16 cellular contexts compared by ENCODE assay signal in genomic region chr16:49849709-49850108, GRCh38. TPM values are rescaled to one million over a fixed set of nuclear protein-coding genes. Genes with fewer than 3 reads are reported as not detected.
DNase-seq lines count a peak whose midpoint lies in the region; TF ChIP-seq lines count a peak whose summit lies in the region.
"Had no signal": no experiment of that assay in that cellular context is flagged by ENCODE, and none has a peak within 500 bp of the region (broad histone marks: within the 10 kb centered on the region; RNA-seq: fewer than 3 reads in every experiment).

No MANE protein-coding gene starts in this region.

- H3K23ac ChIP-seq in trophoblast cell (ENCODE audit: low read length), result no peak overlapping the region

- no peak overlapping the region for H3K18ac ChIP-seq in trophoblast cell (ENCODE audit: low read length)

- peak overlapping the region; percentile 13 for H3K4me3 Mint-ChIP-seq in endodermal cell
- no peak overlapping the region for H3K4me3 Mint-ChIP-seq in T-helper 2 cell treated with Interferon-gamma antibody and Interleukin-4, amounts not matched to agents 5 μg/mL and 100 μg/mL, for 36 hours
- H3K4me3 Mint-ChIP-seq: T-helper 1 cell treated with Interleukin-12 subunit alpha and Interleukin-12 subunit beta and Interleukin-4 antibody, amounts not matched to agents 30 μg/mL and 1 μg/mL, for 36 hours had no signal

- no peaks in the 10 kb centered on the region for H3K36me3 ChIP-seq in endodermal cell (ENCODE audit: control insufficient read depth, insufficient read depth, low read length)
- peaks cover 5 to 6% of the 10 kb centered on the region in 2 experiments for H3K36me3 ChIP-seq in trophoblast cell (ENCODE audit: control insufficient read depth in 1 of 2, insufficient read depth in 2 of 2, low read length in 2 of 2)

- no peaks in the 10 kb centered on the region for H3K9me3 Mint-ChIP-seq in endodermal cell
- H3K9me3 Mint-ChIP-seq in T-helper 2 cell treated with Interferon-gamma antibody and Interleukin-4, amounts not matched to agents 5 μg/mL and 100 μg/mL, for 36 hours, result no peaks in the 10 kb centered on the region
- H3K9me3 Mint-ChIP-seq: CD8-positive, alpha-beta memory T cell; T-helper 1 cell treated with Interleukin-12 subunit alpha and Interleukin-12 subunit beta and Interleukin-4 antibody, amounts not matched to agents 30 μg/mL and 1 μg/mL, for 36 hours had no signal

- H2BK12ac ChIP-seq in trophoblast cell (ENCODE audit: low read length), result no peak overlapping the region

- H3K27ac ChIP-seq in endodermal cell (ENCODE audit: low read depth, low read length) (peak overlapping the region; percentile 9), trophoblast cell (ENCODE audit: low read depth, low read length) (no peak overlapping the region)
- H3K27ac ChIP-seq: PC-9, RWPE1 had no signal

- no peak overlapping the region for H3K4me2 ChIP-seq in trophoblast cell (ENCODE audit: low read length)
- H3K4me2 ChIP-seq: PC-9 had no signal

- H2AFZ ChIP-seq in trophoblast cell (ENCODE audit: insufficient read depth, low read length, poor library complexity), result no peak overlapping the region
- H2AFZ ChIP-seq: PC-9 had no signal

- H3K4me3 ChIP-seq in endodermal cell (ENCODE audit: low read length) (peak overlapping the region; percentile 21), trophoblast cell (ENCODE audit: low read depth, low read length) (no peak overlapping the region)
- H3K4me3 ChIP-seq: PC-9 had no signal

- TF ChIP-seq CTCF in endodermal cell (conservative IDR thresholded peaks at IDR 0.05), result no peak

- peak overlapping the region; percentile 54 for H3K4ac ChIP-seq in trophoblast cell (ENCODE audit: low read depth, low read length)

- H4K12ac ChIP-seq in trophoblast cell (ENCODE audit: low read depth, low read length), result no peak overlapping the region

- H3K9ac ChIP-seq in endodermal cell (ENCODE audit: extremely low read depth, low read length, poor library complexity, severe bottlenecking), result no peak overlapping the region
- no peak overlapping the region for H3K9ac ChIP-seq in trophoblast cell (ENCODE audit: low read length)

- no peak overlapping the region for H2BK5ac ChIP-seq in trophoblast cell (ENCODE audit: low read depth, low read length, poor library complexity)

- peak; percentile 61 for DNase-seq in COR-L47 (lab: John Stamatoyannopoulos, UW)
- DNase-seq in NCI-H2227 (lab: John Stamatoyannopoulos, UW; ENCODE audit: unreplicated experiment), result peak; percentile 41
- no peak for DNase-seq in endodermal cell
- DNase-seq in trophoblast cell, result no peak
- DNase-seq in NCI-H526 (lab: John Stamatoyannopoulos, UW), result no peak
- no peak for DNase-seq in T-helper 2 cell treated with Interferon-gamma antibody and Interleukin-4, amounts not matched to agents 5 μg/mL and 100 μg/mL, for 36 hours (ENCODE audit: low spot score)
- no peak for DNase-seq in COLO829 (ENCODE audit: low spot score)
- DNase-seq in SKM-1 (lab: John Stamatoyannopoulos, UW; ENCODE audit: unreplicated experiment), result no peak
- DNase-seq: C1 segment of cervical spinal cord; CD8-positive, alpha-beta memory T cell; DMS79 treated with DMSO at 0.1 percent for 48 hours; KBM-7; NCI-H510A; PC-9 had no signal

- H3K36me3 Mint-ChIP-seq in endodermal cell (ENCODE audit: low read depth), result no peaks in the 10 kb centered on the region
- no peaks in the 10 kb centered on the region for H3K36me3 Mint-ChIP-seq in T-helper 2 cell treated with Interferon-gamma antibody and Interleukin-4, amounts not matched to agents 5 μg/mL and 100 μg/mL, for 36 hours (ENCODE audit: low read depth)
- H3K36me3 Mint-ChIP-seq: CD8-positive, alpha-beta memory T cell had no signal

- no peaks in the 10 kb centered on the region for H3K9me3 ChIP-seq in endodermal cell (ENCODE audit: control insufficient read depth, low read length)
- no peaks in the 10 kb centered on the region for H3K9me3 ChIP-seq in trophoblast cell (ENCODE audit: insufficient read depth, low read depth, low read length)

- peaks cover 10% of the 10 kb centered on the region for H3K79me1 ChIP-seq in trophoblast cell (ENCODE audit: low read length)

- peaks cover 80% of the 10 kb centered on the region for H3K4me1 Mint-ChIP-seq in endodermal cell
- H3K4me1 Mint-ChIP-seq in T-helper 2 cell treated with Interferon-gamma antibody and Interleukin-4, amounts not matched to agents 5 μg/mL and 100 μg/mL, for 36 hours (ENCODE audit: low read depth), result no peaks in the 10 kb centered on the region

- H3K27me3 ChIP-seq in endodermal cell (ENCODE audit: control insufficient read depth, insufficient read depth, low read length, poor library complexity, severe bottlenecking) (no peaks in the 10 kb centered on the region), trophoblast cell (ENCODE audit: insufficient read depth, low read length) (no peaks in the 10 kb centered on the region)

- H4K8ac ChIP-seq in trophoblast cell (ENCODE audit: low read depth, low read length), result no peak overlapping the region

- H3K27ac Mint-ChIP-seq in endodermal cell, result peak overlapping the region; percentile 29
- H3K27ac Mint-ChIP-seq in T-helper 2 cell treated with Interferon-gamma antibody and Interleukin-4, amounts not matched to agents 5 μg/mL and 100 μg/mL, for 36 hours, result no peak overlapping the region
- H3K27ac Mint-ChIP-seq: CD8-positive, alpha-beta memory T cell; T-helper 1 cell treated with Interleukin-12 subunit alpha and Interleukin-12 subunit beta and Interleukin-4 antibody, amounts not matched to agents 30 μg/mL and 1 μg/mL, for 36 hours had no signal

- H3K27me3 Mint-ChIP-seq in endodermal cell (ENCODE audit: insufficient read depth), result no peaks in the 10 kb centered on the region
- H3K27me3 Mint-ChIP-seq in T-helper 2 cell treated with Interferon-gamma antibody and Interleukin-4, amounts not matched to agents 5 μg/mL and 100 μg/mL, for 36 hours (ENCODE audit: low read depth), result peaks cover 39% of the 10 kb centered on the region

- 39 to 55% methylated on average over 8 of the region's 9 CpGs for WGBS in endodermal cell (ENCODE audit: insufficient coverage in 1 of 2, insufficient read length in 1 of 2), 2 experiments
- WGBS in trophoblast cell (ENCODE audit: extremely low coverage, insufficient coverage, insufficient read length), result no CpG with 5 or more reads among the region's 9 CpGs

- peaks cover 9% of the 10 kb centered on the region for H3K79me2 ChIP-seq in trophoblast cell (ENCODE audit: control insufficient read depth, insufficient read depth, low read length, poor library complexity)

- peaks cover 37% of the 10 kb centered on the region for H3K4me1 ChIP-seq in endodermal cell (ENCODE audit: control insufficient read depth, insufficient read depth, low read length)
- peaks cover 14 to 17% of the 10 kb centered on the region in 2 experiments for H3K4me1 ChIP-seq in trophoblast cell (ENCODE audit: control insufficient read depth in 1 of 2, insufficient read depth in 2 of 2, low read length in 2 of 2)

- no peak overlapping the region for H4K91ac ChIP-seq in trophoblast cell (ENCODE audit: low read depth, low read length)

- H2BK120ac ChIP-seq in trophoblast cell (ENCODE audit: insufficient read depth, low read length, poor library complexity), result no peak overlapping the region

- no peak overlapping the region for H2AK5ac ChIP-seq in trophoblast cell (ENCODE audit: low read length)

- H3K14ac ChIP-seq in trophoblast cell (ENCODE audit: low read length), result no peak overlapping the region

RNA-seq across cellular contexts. Expression of gene ZNF423, which starts 6.2 kb away (rescaled TPM):
- 10 to 100 TPM; 30.3 to 41.9 TPM for total RNA-seq in endodermal cell
- 58.6 TPM for polyA plus RNA-seq in endodermal cell (2013, experiment 1 of 2)
- 54.0 TPM for polyA plus RNA-seq in endodermal cell (2013, experiment 2 of 2)
- 9.7 and 10.6 TPM in 2 replicates for polyA plus RNA-seq in trophoblast cell (2013)
- total RNA-seq: CD8-positive, alpha-beta memory T cell; PC-9 had no signal
- polyA plus RNA-seq: CD8-positive, alpha-beta memory T cell had no signal

Comparison
In these comparisons a context has a peak if more than half of its experiments do, and no peak if none do; other contexts are left out.
1. DNase-seq: peak in COR-L47 (single experiment) and NCI-H2227 (single experiment); none in endodermal cell (single experiment), trophoblast cell (0 of 2), NCI-H526 (0 of 2), T-helper 2 cell treated with Interferon-gamma antibody and Interleukin-4, amounts not matched to agents 5 μg/mL and 100 μg/mL, for 36 hours (single experiment), COLO829 (single experiment) and SKM-1 (single experiment).